11 cellular contexts compared by ENCODE assay signal in the genomic region with DNA sequence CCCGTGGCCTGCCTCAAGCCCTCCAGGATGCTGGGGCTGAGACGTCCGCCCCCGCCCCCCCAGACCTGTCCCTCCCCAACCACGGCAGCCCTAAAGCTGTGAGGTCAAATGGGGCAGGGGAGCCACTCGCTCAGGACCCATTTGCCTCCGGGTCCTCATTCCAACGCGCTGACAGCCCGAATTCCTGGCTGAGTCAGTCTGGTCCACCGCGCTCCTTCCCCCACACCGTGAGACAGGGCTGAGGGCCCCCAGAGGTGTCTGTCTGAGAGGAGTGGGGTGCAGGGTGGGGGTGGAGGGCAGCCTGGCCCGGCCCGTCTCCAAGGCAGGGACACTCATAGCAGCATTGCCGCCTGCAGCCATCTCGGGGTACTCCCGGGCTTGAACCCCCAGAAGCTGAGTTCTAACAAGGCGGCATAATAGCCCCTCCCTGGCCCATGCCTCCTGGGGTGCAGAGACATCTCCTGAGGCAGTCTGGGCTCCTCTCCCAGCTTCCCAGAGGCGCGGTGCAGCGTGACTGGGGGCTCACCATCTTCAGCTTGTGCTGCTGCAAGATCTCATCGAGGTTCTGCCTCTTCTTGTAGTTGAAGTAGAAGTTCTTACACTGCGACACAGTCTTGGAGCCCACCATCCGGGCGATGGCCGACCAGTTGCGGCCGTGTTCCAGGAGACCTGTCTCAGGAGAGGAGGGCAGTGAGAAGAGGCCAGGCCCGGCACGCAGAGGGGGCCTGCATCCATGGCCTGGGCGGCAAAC.
DNase-seq lines count a peak whose midpoint lies in the region; ATAC-seq and TF ChIP-seq lines count a peak whose summit lies in the region.
"Had no signal": no experiment of that assay in that cellular context is flagged by ENCODE, and none has a peak within 500 bp of the region (broad histone marks: within the 10 kb centered on the region; RNA-seq: fewer than 3 reads in every experiment).

No MANE protein-coding gene starts in this region.

- H2BK20ac ChIP-seq in IMR-90 (ENCODE audit: low read depth, low read length): peak overlapping the region; percentile 90

- intact Hi-C loops in IMR-90 (cut with micrococcal nuclease) (loop anchor here (5.0 to 10.0 kb wide), 5 partner anchors 112 to 519 kb away; a partner anchor contains a TSS), mammary epithelial cell (cut with micrococcal nuclease) (loop anchor here (10.0 kb wide), 1 partner anchor 179 kb away; a partner anchor contains a TSS)

- H3K56ac ChIP-seq in IMR-90 (ENCODE audit: extremely low read depth, insufficient read depth, low read length): peak overlapping the region; percentile 66

- H4K5ac ChIP-seq in IMR-90 (ENCODE audit: low read depth, low read length): peak overlapping the region; percentile 78

- H3K9me3 ChIP-seq in AG04450 (ENCODE audit: control insufficient read depth, insufficient read depth, low read length) (no peaks in the 10 kb centered on the region; the same call in 1 of the 2 replicates), IMR-90 (ENCODE audit: control insufficient read depth, insufficient read depth, low read length) (no peaks in the 10 kb centered on the region), mammary epithelial cell (replicated peaks; ENCODE audit: insufficient read depth, low read length) (no peaks in the 10 kb centered on the region), MM.1S (replicated peaks; ENCODE audit: insufficient read depth, low read length) (no peaks in the 10 kb centered on the region)

- H3K36me3 ChIP-seq in IMR-90 (ENCODE audit: control insufficient read depth, insufficient read depth, low read length) (peaks cover 38% of the 10 kb centered on the region), mammary epithelial cell (ENCODE audit: insufficient read depth, low read length) (peaks cover 3% of the 10 kb centered on the region), MM.1S (replicated peaks; ENCODE audit: insufficient read depth, low read length) (no peaks in the 10 kb centered on the region)

- peaks cover 45% of the 10 kb centered on the region for H4K20me1 ChIP-seq in IMR-90 (ENCODE audit: insufficient read depth, low read length)
- H4K20me1 ChIP-seq in mammary epithelial cell (ENCODE audit: insufficient read depth, low read length): no peaks in the 10 kb centered on the region
- no peaks in the 10 kb centered on the region for H4K20me1 ChIP-seq in MM.1S (ENCODE audit: insufficient read depth, low read length)

- H2BK5ac ChIP-seq in IMR-90 (ENCODE audit: low read depth, low read length, poor library complexity, severe bottlenecking): peak overlapping the region; percentile 94

- peaks cover 28 to 66% of the 10 kb centered on the region in 2 experiments for H3K79me1 ChIP-seq in IMR-90 (ENCODE audit: low read depth in 1 of 2, low read length in 2 of 2)

- H3K9ac ChIP-seq in IMR-90 (ENCODE audit: low read depth, low read length): peak overlapping the region; percentile 61; the same call in 1 of the 2 replicates
- H3K9ac ChIP-seq in mammary epithelial cell (ENCODE audit: insufficient read depth, low read length): no peak overlapping the region
- no peak overlapping the region for H3K9ac ChIP-seq in MM.1S (ENCODE audit: low read length)

- no peaks in the 10 kb centered on the region for H3K27me3 Mint-ChIP-seq in mesothelial cell of epicardium (ENCODE audit: low read depth)

- H3K4me2 ChIP-seq in IMR-90 (ENCODE audit: low read depth, low read length) (peak overlapping the region; percentile 38), mammary epithelial cell (ENCODE audit: insufficient read depth, low read depth, low read length) (peak overlapping the region; percentile 9), MM.1S (ENCODE audit: low read depth, low read length) (no peak overlapping the region)

- peak overlapping the region; percentile 93 for H3K18ac ChIP-seq in IMR-90 (ENCODE audit: low read depth, low read length)

- no peak for TF ChIP-seq POLR2A in IMR-90 (IDR thresholded peaks at IDR 0.05; ENCODE audit: low read depth, low read length)

- H3K4me3 ChIP-seq in AG04450 (ENCODE audit: low read depth, low read length) (0 out of 2 replicates have a peak overlapping the region, but pooled peaks have one; percentile 13), IMR-90 (ENCODE audit: insufficient read depth, low read depth, low read length) (no peak overlapping the region), mammary epithelial cell (replicated peaks in 1 of 3; ENCODE audit: insufficient read depth in 1 of 3, low read depth in 2 of 3, low read length in 3 of 3) (no peak overlapping the region), MM.1S (ENCODE audit: low read length) (no peak overlapping the region)

- peak overlapping the region; percentile 100 for H2AK5ac ChIP-seq in IMR-90 (ENCODE audit: low read depth, low read length)

- H3K4me3 Mint-ChIP-seq in mesothelial cell of epicardium: no peak overlapping the region

- dilution Hi-C loops in IMR-90 (cut with HindIII; ENCODE audit: low sequenced_read_pairs, unreplicated experiment) (no loop called here), mammary epithelial cell (cut with HindIII; ENCODE audit: low sequenced_read_pairs) (no loop called here)

- ATAC-seq in IMR-90 (ENCODE audit: low read depth): peak; percentile 53
- ATAC-seq in GM19035 (IDR thresholded peaks at IDR 0.05; ENCODE audit: unreplicated experiment): no peak
- no peak for ATAC-seq in GM19328 (IDR thresholded peaks at IDR 0.05; ENCODE audit: unreplicated experiment)

- POLR2A ChIA-PET in AG04450 (lab: Yijun Ruan, JAX) (interaction anchor here (0.5 to 1.2 kb wide), 4 partner anchors 56 to 389 kb away, joined by 3 to 6 read pairs (median 4); no protein-coding TSS in a partner anchor), IMR-90 (lab: Charles Lee; ENCODE audit: unreplicated experiment) (no interaction called here)

- H3K27ac ChIP-seq in AG04450 (ENCODE audit: low read depth, low read length) (peak overlapping the region; percentile 88), IMR-90 (ENCODE audit: insufficient read depth, low read length) (peak overlapping the region; percentile 90), mammary epithelial cell (ENCODE audit: insufficient read depth, low read depth, low read length) (no peak overlapping the region), MM.1S (ENCODE audit: low read length) (no peak overlapping the region)

- H4K91ac ChIP-seq in IMR-90 (ENCODE audit: insufficient read depth, low read depth, low read length): peak overlapping the region; percentile 96

- no TSS peak for BruUV-seq in IMR-90 (replicated peaks; lab: Mats Ljungman, UMichigan)
- no TSS peak for BruUV-seq in mammary epithelial cell (replicated peaks; lab: Mats Ljungman, UMichigan)

- TF ChIP-seq CTCF in AG04450 (IDR thresholded peaks at IDR 0.05; ENCODE audit: low read depth, low read length) (no peak), IMR-90 (conservative IDR thresholded peaks at IDR 0.05; ENCODE audit: low read depth, low read length) (no peak), mammary epithelial cell (conservative IDR thresholded peaks at IDR 0.05 in 1 of 2, IDR thresholded peaks at IDR 0.05 in 1 of 2; ENCODE audit: extremely low read depth in 1 of 2, insufficient read depth in 1 of 2, low read depth in 1 of 2, low read length in 2 of 2) (no peak), mesothelial cell of epicardium (IDR thresholded peaks at IDR 0.05; ENCODE audit: unreplicated experiment) (no peak), MM.1S (IDR thresholded peaks at IDR 0.05; ENCODE audit: low read length) (no peak)

- H3K4me1 ChIP-seq in IMR-90 (ENCODE audit: control insufficient read depth, insufficient read depth, low read length) (peaks cover 58% of the 10 kb centered on the region), mammary epithelial cell (ENCODE audit: insufficient read depth, low read length) (peaks cover 66% of the 10 kb centered on the region), MM.1S (ENCODE audit: low read length) (no peaks in the 10 kb centered on the region)

- H3K27me3 ChIP-seq in AG04450 (ENCODE audit: control insufficient read depth, insufficient read depth, low read length): no peaks in the 10 kb centered on the region
- H3K27me3 ChIP-seq in IMR-90 (ENCODE audit: control insufficient read depth, insufficient read depth, low read length): no peaks in the 10 kb centered on the region
- H3K27me3 ChIP-seq in mammary epithelial cell (ENCODE audit: insufficient read depth, low read length): no peaks in the 10 kb centered on the region
- H3K27me3 ChIP-seq in MM.1S (replicated peaks; ENCODE audit: insufficient read depth, low read length): no peaks in the 10 kb centered on the region

- peak overlapping the region; percentile 95 for H3K23ac ChIP-seq in IMR-90 (ENCODE audit: low read depth, low read length)

- 64% methylated on average over 15 of the region's 32 CpGs; no CpG with 5 or more reads in 1 of the 2 experiments for WGBS in IMR-90 (ENCODE audit: extremely low coverage in 2 of 2, insufficient read length in 1 of 2), 2 experiments
- WGBS in mammary epithelial cell (ENCODE audit: low coverage, missing lambda C conversion rate): 61% methylated on average over 19 of the region's 32 CpGs

- DNase-seq in AG04450 (ENCODE audit: low read depth, low spot score) (peak; percentile 61), IMR-90 (peak; percentile 85), mammary epithelial cell (peak; percentile 60), mesothelial cell of epicardium (ENCODE audit: low spot score in 2 of 2, unreplicated experiment in 2 of 2) (peak in 1 of 2 experiments; percentile 63), MM.1S (no peak)
- DNase-seq in activated effector memory CD4-positive, alpha-beta T cell treated with anti-CD3 and anti-CD28 coated beads, Interleukin-2, amount 50 U/mL, for 16 hours: no peak
- DNase-seq: activated CD8-positive, alpha-beta memory T cell treated with anti-CD3 and anti-CD28 coated beads, Interleukin-2, amount 50 U/mL, for 4 hours; caudate nucleus; NCI-H2029 treated with DMSO at 0.1 percent for 48 hours had no signal

- peak overlapping the region; percentile 93 for H3K27ac Mint-ChIP-seq in mesothelial cell of epicardium

- no peaks in the 10 kb centered on the region for H3K9me3 Mint-ChIP-seq in mesothelial cell of epicardium

- peaks cover 52% of the 10 kb centered on the region for H3K4me1 Mint-ChIP-seq in mesothelial cell of epicardium

- H2AFZ ChIP-seq in IMR-90 (replicated peaks; ENCODE audit: low read length, poor library complexity) (peak overlapping the region; percentile 39), mammary epithelial cell (ENCODE audit: low read depth, low read length) (no peak overlapping the region), MM.1S (ENCODE audit: low read length) (no peak overlapping the region)

- no peak for TF ChIP-seq RAD21 in IMR-90 (IDR thresholded peaks at IDR 0.05; ENCODE audit: low read length)

- H3K14ac ChIP-seq in IMR-90 (replicated peaks; ENCODE audit: low read depth, low read length): peak overlapping the region; percentile 87

- H2BK120ac ChIP-seq in IMR-90 (ENCODE audit: low read depth, low read length): peak overlapping the region; percentile 95

- H3K36me3 Mint-ChIP-seq in mesothelial cell of epicardium: peaks cover 11% of the 10 kb centered on the region

- CTCF ChIA-PET in AG04450 (lab: Charles Lee) (interaction anchor here (0.6 to 3.3 kb wide), 3 partner anchors 14 to 516 kb away, joined by 5 to 12 read pairs (median 6); no protein-coding TSS in a partner anchor), IMR-90 (lab: Yijun Ruan, JAX) (no interaction called here), mammary epithelial cell (lab: Charles Lee; ENCODE audit: low non-redundant PET) (no interaction called here)

- peak overlapping the region; percentile 98 for H3K4ac ChIP-seq in IMR-90 (ENCODE audit: low read depth, low read length)

- peak overlapping the region; percentile 89 to 94 for H4K8ac ChIP-seq in IMR-90 (ENCODE audit: low read depth in 2 of 2, low read length in 2 of 2)

- no peaks in the 10 kb centered on the region for H3F3A ChIP-seq in MM.1S (ENCODE audit: insufficient read depth, low read length)

- peak overlapping the region; percentile 93 for H2AK9ac ChIP-seq in IMR-90 (replicated peaks; ENCODE audit: low read depth, low read length, poor library complexity)

- H3K79me2 ChIP-seq in mammary epithelial cell (ENCODE audit: insufficient read depth, low read length) (peaks cover 12% of the 10 kb centered on the region), MM.1S (ENCODE audit: low read length) (0 out of 2 replicates have a peak, but pooled peaks cover 4% of the 10 kb centered on the region)

- in situ Hi-C loops in IMR-90 (cut with MboI; ENCODE audit: low sequenced_read_pairs) (loop anchor here (10.0 kb wide), 1 partner anchor 179 kb away; a partner anchor contains a TSS), mammary epithelial cell (cut with MboI; ENCODE audit: low sequenced_read_pairs in 2 of 2) (no loop called here)

- H2BK15ac ChIP-seq in IMR-90 (ENCODE audit: low read depth, low read length): peak overlapping the region; percentile 83; the same call in 2 of the 3 replicates

- H3K9me1 ChIP-seq in IMR-90 (ENCODE audit: insufficient read depth, low read length): peaks cover 18% of the 10 kb centered on the region; the same call in 1 of the 2 replicates

- no peaks in the 10 kb centered on the region for H3K9me2 ChIP-seq in MM.1S (replicated peaks; ENCODE audit: insufficient read depth, low read length)

Comparison
In these comparisons a context has a peak if more than half of its experiments do, and no peak if none do; other contexts are left out.
1. DNase-seq: peak in AG04450 (single experiment), IMR-90 (single experiment) and mammary epithelial cell (single experiment); none in MM.1S (single experiment) and activated effector memory CD4-positive, alpha-beta T cell treated with anti-CD3 and anti-CD28 coated beads, Interleukin-2, amount 50 U/mL, for 16 hours (single experiment).
2. H3K27ac ChIP-seq: peak in AG04450 (single experiment) and IMR-90 (single experiment); none in mammary epithelial cell (single experiment) and MM.1S (single experiment).